Comparison of ENCODE assay signal across 16 cellular contexts in the genomic region with DNA sequence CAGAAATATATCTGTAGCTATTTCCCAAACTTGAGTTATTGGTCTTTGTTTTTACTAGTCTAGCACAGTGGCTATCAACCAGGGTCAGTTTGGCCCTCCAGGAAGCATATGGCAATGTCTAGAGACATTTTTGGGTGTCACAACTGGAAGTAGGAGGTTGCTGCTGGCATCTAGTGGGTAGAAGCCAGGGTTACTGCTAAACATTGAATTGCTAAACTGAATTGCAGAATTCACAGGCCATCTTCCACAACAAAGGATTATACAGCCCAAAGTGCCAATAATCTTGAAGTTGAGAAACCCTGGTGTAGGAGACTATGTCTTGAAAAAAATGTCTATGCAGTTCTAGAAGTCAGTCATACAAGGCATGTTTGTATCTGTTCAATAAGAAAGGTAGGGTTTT.
"Had no signal": no experiment of that assay in that cellular context is flagged by ENCODE, and none has a peak within 500 bp of the region (broad histone marks: within the 10 kb centered on the region; RNA-seq: fewer than 3 reads in every experiment).

No MANE protein-coding gene starts in this region.

- H3K27me3 ChIP-seq: breast epithelium, right lobe of liver, stomach had no signal

- H3K9me3 ChIP-seq: breast epithelium, prostate gland, right lobe of liver, stomach, thoracic aorta had no signal

- DNase-seq: activated CD4-positive, alpha-beta memory T cell treated with anti-CD3 and anti-CD28 coated beads for 36 hours; activated CD4-positive, CD25-positive, alpha-beta regulatory T cell treated with anti-CD3 and anti-CD28 coated beads, Interleukin-2, amount 50 U/mL, for 72 hours; activated gamma-delta T cell treated with Interleukin-2 at 50 U/mL for 16 hours; activated naive CD8-positive, alpha-beta T cell treated with anti-CD3 and anti-CD28 coated beads, Interleukin-2, amount 10 ng/mL, durations not matched to agents 7 days and 5 days; activated T-cell treated with anti-CD3 and anti-CD28 coated beads, Interleukin-2, amount 50 U/mL, for 4 hours; aorta; effector CD4-positive, alpha-beta T cell; hypothalamus; mammary epithelial cell; right lobe of liver; stimulated activated CD4-positive, alpha-beta T cell treated with anti-CD3 and anti-CD28 coated beads, Interleukin-4, amount 100 ng/mL, for 1 hour; stomach had no signal

- H3K4me1 ChIP-seq: prostate gland, right lobe of liver had no signal

- ATAC-seq: activated T-cell treated with anti-CD3 and anti-CD28 coated beads, Interleukin-2, amount 50 U/mL, for 4 hours had no signal

- H3K27ac ChIP-seq: breast epithelium, coronary artery, prostate gland, right lobe of liver, stomach, thoracic aorta had no signal

- H3K4me3 ChIP-seq: breast epithelium, coronary artery, prostate gland, right lobe of liver, stomach, thoracic aorta had no signal

- H3K36me3 ChIP-seq: breast epithelium, prostate gland, right lobe of liver, thoracic aorta had no signal
